ENCODE assay signal across 33 cellular contexts in genomic region chr6:142896732-142897131, GRCh38.
"Had no signal": no experiment of that assay in that cellular context is flagged by ENCODE, and none has a peak within 500 bp of the region (broad histone marks: within the 10 kb centered on the region; RNA-seq: fewer than 3 reads in every experiment).

No MANE protein-coding gene starts in this region.

- ATAC-seq: activated CD8-positive, alpha-beta T cell treated with anti-CD3 and anti-CD28 coated beads for 36 hours had no signal

- H3K36me3 Mint-ChIP-seq: brain had no signal

- H3K36me3 ChIP-seq: ascending aorta, cardiac muscle cell had no signal

- H3K27ac ChIP-seq: ascending aorta, cardiac muscle cell, VCaP had no signal

- H3K9me3 Mint-ChIP-seq: activated B cell treated with CpG ODN at 0.5 μM for 24 hours; activated CD4-positive, alpha-beta memory T cell treated with anti-CD3 and anti-CD28 coated beads for 36 hours; activated CD4-positive, alpha-beta T cell treated with anti-CD3 and anti-CD28 coated beads, Interleukin-2, amount 10 ng/mL, durations not matched to agents 7 days and 5 days; activated CD8-positive, alpha-beta T cell treated with anti-CD3 and anti-CD28 coated beads for 36 hours; activated naive CD4-positive, alpha-beta T cell treated with anti-CD3 and anti-CD28 coated beads, Interleukin-2, amount 10 ng/mL, durations not matched to agents 7 days and 5 days; activated naive CD4-positive, alpha-beta T cell treated with anti-CD3 and anti-CD28 coated beads, Interleukin-2, amount 50 U/mL, for 24 hours; activated T-cell treated with anti-CD3 and anti-CD28 coated beads, Interleukin-2, amount 50 U/mL, for 4 hours; activated T-cell treated with anti-CD3 and anti-CD28 coated beads, Interleukin-2, amount 50 U/mL, for 72 hours; activated T-helper 1 cell treated with anti-CD3 and anti-CD28 coated beads, Interleukin-12 subunit alpha, Interleukin-12 subunit beta, Interleukin-2, Interleukin-4 antibody, amounts not matched to agents 30 ng/mL and 10 ng/mL and 1 ng/mL, durations not matched to agents 14 hours and 24 hours and 36 hours; activated T-helper 2 cell treated with anti-CD3 and anti-CD28 coated beads, Interferon-gamma antibody, Interleukin-2, Interleukin-4, amounts not matched to agents 10 μg/mL and 5 μg/mL and 100 μg/mL, durations not matched to agents 14 hours and 24 hours and 36 hours; brain; central memory CD8-positive, alpha-beta T cell; T-helper 1 cell treated with Interleukin-12 subunit alpha and Interleukin-12 subunit beta and Interleukin-4 antibody, amounts not matched to agents 30 μg/mL and 1 μg/mL, for 36 hours; T-helper 2 cell treated with Interferon-gamma antibody and Interleukin-4, amounts not matched to agents 5 μg/mL and 100 μg/mL, for 36 hours had no signal

- DNase-seq: activated B cell treated with CpG ODN at 0.5 μM for 24 hours; activated CD4-positive, alpha-beta memory T cell treated with anti-CD3 and anti-CD28 coated beads for 36 hours; activated CD4-positive, alpha-beta T cell treated with anti-CD3 and anti-CD28 coated beads for 48 hours; activated CD4-positive, alpha-beta T cell treated with anti-CD3 and anti-CD28 coated beads, Interleukin-2, amount 10 ng/mL, durations not matched to agents 7 days and 5 days; activated CD4-positive, CD25-positive, alpha-beta regulatory T cell treated with anti-CD3 and anti-CD28 coated beads, Interleukin-2, amount 50 U/mL, for 72 hours; activated CD8-positive, alpha-beta memory T cell treated with anti-CD3 and anti-CD28 coated beads, Interleukin-2, amount 50 U/mL, for 4 hours; activated CD8-positive, alpha-beta T cell treated with anti-CD3 and anti-CD28 coated beads for 36 hours; activated effector memory CD4-positive, alpha-beta T cell treated with Interleukin-2 at 50 U/mL for 16 hours; activated gamma-delta T cell; activated naive CD4-positive, alpha-beta T cell treated with anti-CD3 and anti-CD28 coated beads, Interleukin-2, amount 10 ng/mL, durations not matched to agents 7 days and 5 days; activated naive CD4-positive, alpha-beta T cell treated with Interleukin-2 at 50 U/mL for 16 hours; activated T-cell treated with anti-CD3 and anti-CD28 coated beads for 4 hours; activated T-cell treated with anti-CD3 and anti-CD28 coated beads, Interleukin-2, amount 50 U/mL, for 1 hour; activated T-cell treated with anti-CD3 and anti-CD28 coated beads, Interleukin-2, amount 50 U/mL, for 4 hours; activated T-cell treated with anti-CD3 and anti-CD28 coated beads, Interleukin-2, amount 50 U/mL, for 72 hours; amygdala; anterior cingulate cortex; caudate nucleus; cerebellar nuclear complex; T-helper 1 cell; T-helper 2 cell; T-helper 9 cell had no signal

- H3K4me3 Mint-ChIP-seq: activated B cell treated with CpG ODN at 0.5 μM for 24 hours; activated CD4-positive, alpha-beta memory T cell treated with anti-CD3 and anti-CD28 coated beads for 36 hours; activated CD4-positive, alpha-beta T cell treated with anti-CD3 and anti-CD28 coated beads, Interleukin-2, amount 10 ng/mL, durations not matched to agents 7 days and 5 days; activated CD8-positive, alpha-beta T cell treated with anti-CD3 and anti-CD28 coated beads for 36 hours; activated naive CD4-positive, alpha-beta T cell treated with anti-CD3 and anti-CD28 coated beads, Interleukin-2, amount 10 ng/mL, durations not matched to agents 7 days and 5 days; activated naive CD4-positive, alpha-beta T cell treated with anti-CD3 and anti-CD28 coated beads, Interleukin-2, amount 50 U/mL, for 24 hours; activated naive CD8-positive, alpha-beta T cell; activated T-cell treated with anti-CD3 and anti-CD28 coated beads, Interleukin-2, amount 50 U/mL, for 4 hours; activated T-helper 1 cell treated with anti-CD3 and anti-CD28 coated beads, Interleukin-12 subunit alpha, Interleukin-12 subunit beta, Interleukin-2, Interleukin-4 antibody, amounts not matched to agents 30 ng/mL and 10 ng/mL and 1 ng/mL, durations not matched to agents 14 hours and 24 hours and 36 hours; brain; central memory CD8-positive, alpha-beta T cell; T-helper 1 cell treated with Interleukin-12 subunit alpha and Interleukin-12 subunit beta and Interleukin-4 antibody, amounts not matched to agents 30 μg/mL and 1 μg/mL, for 36 hours; T-helper 2 cell treated with Interferon-gamma antibody and Interleukin-4, amounts not matched to agents 5 μg/mL and 100 μg/mL, for 36 hours had no signal

- H3K4me1 ChIP-seq: ascending aorta had no signal

- H3K27me3 ChIP-seq: ascending aorta, cardiac muscle cell had no signal

- H3K9me3 ChIP-seq: ascending aorta had no signal

- H3K4me3 ChIP-seq: ascending aorta, cardiac muscle cell had no signal

- H3K27ac Mint-ChIP-seq: activated B cell treated with CpG ODN at 0.5 μM for 24 hours; activated CD4-positive, alpha-beta T cell treated with anti-CD3 and anti-CD28 coated beads, Interleukin-2, amount 10 ng/mL, durations not matched to agents 7 days and 5 days; activated naive CD4-positive, alpha-beta T cell treated with anti-CD3 and anti-CD28 coated beads, Interleukin-2, amount 10 ng/mL, durations not matched to agents 7 days and 5 days; activated naive CD8-positive, alpha-beta T cell; activated T-helper 1 cell treated with anti-CD3 and anti-CD28 coated beads, Interleukin-12 subunit alpha, Interleukin-12 subunit beta, Interleukin-2, Interleukin-4 antibody, amounts not matched to agents 30 ng/mL and 10 ng/mL and 1 ng/mL, durations not matched to agents 14 hours and 24 hours and 36 hours; activated T-helper 2 cell treated with anti-CD3 and anti-CD28 coated beads, Interferon-gamma antibody, Interleukin-2, Interleukin-4, amounts not matched to agents 10 μg/mL and 5 μg/mL and 100 μg/mL, durations not matched to agents 14 hours and 24 hours and 36 hours; T-helper 1 cell treated with Interleukin-12 subunit alpha and Interleukin-12 subunit beta and Interleukin-4 antibody, amounts not matched to agents 30 μg/mL and 1 μg/mL, for 36 hours; T-helper 2 cell treated with Interferon-gamma antibody and Interleukin-4, amounts not matched to agents 5 μg/mL and 100 μg/mL, for 36 hours had no signal

- H3K27me3 Mint-ChIP-seq: activated B cell treated with CpG ODN at 0.5 μM for 24 hours; activated CD4-positive, alpha-beta memory T cell treated with anti-CD3 and anti-CD28 coated beads for 36 hours; activated CD4-positive, alpha-beta T cell treated with anti-CD3 and anti-CD28 coated beads, Interleukin-2, amount 10 ng/mL, durations not matched to agents 7 days and 5 days; activated CD8-positive, alpha-beta T cell treated with anti-CD3 and anti-CD28 coated beads for 36 hours; activated naive CD4-positive, alpha-beta T cell treated with anti-CD3 and anti-CD28 coated beads, Interleukin-2, amount 10 ng/mL, durations not matched to agents 7 days and 5 days; activated naive CD4-positive, alpha-beta T cell treated with anti-CD3 and anti-CD28 coated beads, Interleukin-2, amount 50 U/mL, for 24 hours; activated naive CD8-positive, alpha-beta T cell; brain; central memory CD8-positive, alpha-beta T cell had no signal
